Comparison of ENCODE assay signal across 8 cellular contexts in the genomic region with DNA sequence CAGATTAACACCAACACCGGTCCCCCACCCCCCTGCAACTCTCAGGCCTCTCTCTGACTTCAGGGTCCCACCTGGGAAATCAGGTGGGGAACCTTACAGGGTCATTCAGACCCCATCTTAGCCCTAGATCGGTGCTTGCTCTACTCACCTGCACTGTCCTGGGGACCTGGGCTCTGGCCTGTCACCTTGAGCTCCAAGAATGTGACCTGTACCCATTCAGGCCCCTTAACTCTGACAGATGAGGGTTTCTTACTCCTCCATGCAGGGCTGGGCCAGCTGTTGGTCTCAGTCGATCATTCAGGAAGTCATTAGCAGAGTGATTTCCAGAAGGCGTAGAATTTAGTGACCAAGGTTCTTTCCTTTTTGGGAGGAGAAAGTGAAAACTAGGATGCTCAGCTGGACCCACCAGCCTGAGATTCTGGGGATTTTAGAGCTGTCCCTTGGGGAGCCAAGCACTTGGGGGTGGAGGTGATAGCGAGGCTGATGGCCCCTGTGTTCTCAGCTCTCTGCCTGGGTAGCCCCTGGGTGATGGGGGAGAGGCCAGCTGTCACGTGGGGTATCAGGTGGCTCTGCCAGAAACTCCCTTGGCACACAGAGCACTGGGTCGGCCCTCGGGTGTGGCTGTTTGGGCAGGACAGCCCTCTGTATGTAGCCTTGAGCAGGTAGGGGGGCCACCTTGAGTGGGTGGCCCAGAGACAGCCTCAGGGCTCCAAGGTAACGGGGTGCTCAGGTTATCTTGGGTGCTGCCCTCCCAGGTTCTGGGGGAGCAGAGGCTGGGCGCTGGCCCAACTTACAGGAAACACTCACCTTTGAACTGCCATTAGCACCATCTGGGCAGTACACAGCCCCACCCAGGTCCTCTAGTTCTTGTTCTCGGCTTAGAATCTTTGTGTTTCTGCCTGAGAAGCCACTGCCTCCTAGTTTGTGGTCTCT. TPM values are rescaled to one million over a fixed set of nuclear protein-coding genes. Genes with fewer than 3 reads are reported as not detected.
DNase-seq lines count a peak whose midpoint lies in the region; ATAC-seq and TF ChIP-seq lines count a peak whose summit lies in the region.

No MANE protein-coding gene starts in this region.

- peak overlapping the region; percentile 93 for H3K4me2 ChIP-seq in smooth muscle cell

- H2AFZ ChIP-seq in smooth muscle cell (ENCODE audit: low read depth) = no peak overlapping the region

- peak; percentile 55 for DNase-seq in activated naive CD4-positive, alpha-beta T cell treated with Interleukin-2 at 50 U/mL for 16 hours
- DNase-seq in activated naive CD4-positive, alpha-beta T cell treated with anti-CD3 and anti-CD28 coated beads, Interleukin-2, amount 50 U/mL, for 16 hours = no peak
- DNase-seq in activated T-helper 1 cell treated with anti-CD3 and anti-CD28 coated beads, Interleukin-12 subunit alpha, Interleukin-12 subunit beta, Interleukin-2, Interleukin-4 antibody, amounts not matched to agents 30 ng/mL and 10 ng/mL and 1 ng/mL, durations not matched to agents 14 hours and 24 hours and 36 hours (ENCODE audit: low spot score) = no peak
- no peak for DNase-seq in cardiac muscle cell (ENCODE audit: low read depth in 1 of 2, low spot score in 1 of 2)
- DNase-seq in smooth muscle cell (lab: John Stamatoyannopoulos, UW; ENCODE audit: unreplicated experiment) = no peak
- no peak for DNase-seq in cortex of kidney (lab: John Stamatoyannopoulos, UW)

- TF ChIP-seq CTCF in cardiac muscle cell (IDR thresholded peaks at IDR 0.05; ENCODE audit: low read depth, low read length) = no peak
- no peak for TF ChIP-seq CTCF in smooth muscle cell (IDR thresholded peaks at IDR 0.05; ENCODE audit: borderline replicate concordance, insufficient read depth, poor library complexity, severe bottlenecking)

- intact Hi-C loops in activated T-helper 1 cell treated with anti-CD3 and anti-CD28 coated beads, Interleukin-12 subunit alpha, Interleukin-12 subunit beta, Interleukin-2, Interleukin-4 antibody, amounts not matched to agents 30 ng/mL and 10 ng/mL and 1 ng/mL, durations not matched to agents 14 hours and 24 hours and 36 hours (cut with micrococcal nuclease) = loop anchor here (1.0 to 10.0 kb wide), 6 partner anchors 16 to 796 kb away; partner anchors contain the start of genes ASPHD1, C16orf92 and CDIPT

- peaks cover 23% of the 10 kb centered on the region for H4K20me1 ChIP-seq in smooth muscle cell (ENCODE audit: low read depth)

- H3K9me3 ChIP-seq in HUES48 (ENCODE audit: control insufficient read depth, insufficient read depth, low read length) (no peaks in the 10 kb centered on the region), cardiac muscle cell (ENCODE audit: low read depth) (no peaks in the 10 kb centered on the region), smooth muscle cell (replicated peaks; ENCODE audit: low read depth) (no peaks in the 10 kb centered on the region)

- peak overlapping the region; percentile 2 for H3K27ac ChIP-seq in HUES48 (ENCODE audit: low read depth, low read length)
- H3K27ac ChIP-seq in cardiac muscle cell = no peak overlapping the region
- peak overlapping the region; percentile 86 for H3K27ac ChIP-seq in smooth muscle cell (ENCODE audit: low read depth)

- H3K79me2 ChIP-seq in smooth muscle cell (ENCODE audit: low read depth) = peaks cover 55% of the 10 kb centered on the region

- H3K27me3 ChIP-seq in HUES48 (ENCODE audit: control insufficient read depth, insufficient read depth, low read length) (no peaks in the 10 kb centered on the region), cardiac muscle cell (no peaks in the 10 kb centered on the region), smooth muscle cell (ENCODE audit: low read depth) (no peaks in the 10 kb centered on the region)

- H3K4me3 ChIP-seq in HUES48 (ENCODE audit: low read depth, low read length) (no peak overlapping the region), cardiac muscle cell (peak overlapping the region; percentile 1), smooth muscle cell (peak overlapping the region; percentile 59)

- H3K9ac ChIP-seq in HUES48 (ENCODE audit: low read depth, low read length) (no peak overlapping the region), smooth muscle cell (ENCODE audit: low read depth) (peak overlapping the region; percentile 41)

- ATAC-seq in HG03520 (IDR thresholded peaks at IDR 0.05; ENCODE audit: unreplicated experiment) = no peak

- peak overlapping the region; percentile 99 for H3K4me3 Mint-ChIP-seq in activated T-helper 1 cell treated with anti-CD3 and anti-CD28 coated beads, Interleukin-12 subunit alpha, Interleukin-12 subunit beta, Interleukin-2, Interleukin-4 antibody, amounts not matched to agents 30 ng/mL and 10 ng/mL and 1 ng/mL, durations not matched to agents 14 hours and 24 hours and 36 hours

- 78% methylated on average over 11 of the region's 11 CpGs for WGBS in smooth muscle cell (ENCODE audit: low lambda C conversion rate)

- peaks cover 33% of the 10 kb centered on the region for H3K36me3 ChIP-seq in HUES48 (ENCODE audit: control insufficient read depth, insufficient read depth, low read length)
- H3K36me3 ChIP-seq in cardiac muscle cell = peaks cover 12% of the 10 kb centered on the region
- no peaks in the 10 kb centered on the region for H3K36me3 ChIP-seq in smooth muscle cell (ENCODE audit: low read depth)

- H3K4me1 ChIP-seq in HUES48 (ENCODE audit: control insufficient read depth, insufficient read depth, low read length) = peaks cover 8% of the 10 kb centered on the region
- peaks cover 4% of the 10 kb centered on the region for H3K4me1 ChIP-seq in cardiac muscle cell (ENCODE audit: low read depth)
- H3K4me1 ChIP-seq in smooth muscle cell (ENCODE audit: low read depth) = peaks cover 35% of the 10 kb centered on the region

- no peaks in the 10 kb centered on the region for H3K27me3 Mint-ChIP-seq in activated T-helper 1 cell treated with anti-CD3 and anti-CD28 coated beads, Interleukin-12 subunit alpha, Interleukin-12 subunit beta, Interleukin-2, Interleukin-4 antibody, amounts not matched to agents 30 ng/mL and 10 ng/mL and 1 ng/mL, durations not matched to agents 14 hours and 24 hours and 36 hours (ENCODE audit: insufficient read depth)

- H3F3A ChIP-seq in smooth muscle cell (ENCODE audit: low read depth) = peaks cover 28% of the 10 kb centered on the region

- peak overlapping the region; percentile 88 for H3K27ac Mint-ChIP-seq in activated T-helper 1 cell treated with anti-CD3 and anti-CD28 coated beads, Interleukin-12 subunit alpha, Interleukin-12 subunit beta, Interleukin-2, Interleukin-4 antibody, amounts not matched to agents 30 ng/mL and 10 ng/mL and 1 ng/mL, durations not matched to agents 14 hours and 24 hours and 36 hours

- peaks cover 28% of the 10 kb centered on the region for H3K36me3 Mint-ChIP-seq in activated T-helper 1 cell treated with anti-CD3 and anti-CD28 coated beads, Interleukin-12 subunit alpha, Interleukin-12 subunit beta, Interleukin-2, Interleukin-4 antibody, amounts not matched to agents 30 ng/mL and 10 ng/mL and 1 ng/mL, durations not matched to agents 14 hours and 24 hours and 36 hours (ENCODE audit: low read depth)

- H3K4me1 Mint-ChIP-seq in activated T-helper 1 cell treated with anti-CD3 and anti-CD28 coated beads, Interleukin-12 subunit alpha, Interleukin-12 subunit beta, Interleukin-2, Interleukin-4 antibody, amounts not matched to agents 30 ng/mL and 10 ng/mL and 1 ng/mL, durations not matched to agents 14 hours and 24 hours and 36 hours (ENCODE audit: low read depth) = peaks cover 49% of the 10 kb centered on the region

- no peaks in the 10 kb centered on the region for H3K9me3 Mint-ChIP-seq in activated T-helper 1 cell treated with anti-CD3 and anti-CD28 coated beads, Interleukin-12 subunit alpha, Interleukin-12 subunit beta, Interleukin-2, Interleukin-4 antibody, amounts not matched to agents 30 ng/mL and 10 ng/mL and 1 ng/mL, durations not matched to agents 14 hours and 24 hours and 36 hours

RNA-seq across cellular contexts. Expression of gene MVP, which starts 0.7 kb away (rescaled TPM):
- 117 and 124 TPM in 2 replicates for total RNA-seq in activated T-helper 1 cell treated with anti-CD3 and anti-CD28 coated beads, Interleukin-12 subunit alpha, Interleukin-12 subunit beta, Interleukin-2, Interleukin-4 antibody, amounts not matched to agents 30 ng/mL and 10 ng/mL and 1 ng/mL, durations not matched to agents 14 hours and 24 hours and 36 hours
- total RNA-seq in cardiac muscle cell = 8.9 and 25.0 TPM in 2 replicates
- 9.3 and 21.2 TPM in 2 replicates for polyA plus RNA-seq in cardiac muscle cell
- 47.5 and 57.4 TPM in 2 replicates for total RNA-seq in smooth muscle cell
- polyA plus RNA-seq in smooth muscle cell = 110 and 123 TPM in 2 replicates

RNA-seq across cellular contexts. Expression of gene PAGR1, which starts 5.0 kb away (rescaled TPM):
- total RNA-seq in activated T-helper 1 cell treated with anti-CD3 and anti-CD28 coated beads, Interleukin-12 subunit alpha, Interleukin-12 subunit beta, Interleukin-2, Interleukin-4 antibody, amounts not matched to agents 30 ng/mL and 10 ng/mL and 1 ng/mL, durations not matched to agents 14 hours and 24 hours and 36 hours = 29.2 and 30.8 TPM in 2 replicates
- total RNA-seq in cardiac muscle cell (113 and 120 TPM in 2 replicates), smooth muscle cell (15.6 and 21.1 TPM in 2 replicates)
- polyA plus RNA-seq in cardiac muscle cell (106 and 113 TPM in 2 replicates), smooth muscle cell (34.5 and 44.8 TPM in 2 replicates)

RNA-seq across cellular contexts. Expression of gene PRRT2, which starts 9.0 kb away (rescaled TPM):
- total RNA-seq in activated T-helper 1 cell treated with anti-CD3 and anti-CD28 coated beads, Interleukin-12 subunit alpha, Interleukin-12 subunit beta, Interleukin-2, Interleukin-4 antibody, amounts not matched to agents 30 ng/mL and 10 ng/mL and 1 ng/mL, durations not matched to agents 14 hours and 24 hours and 36 hours = 1.0 and 1.3 TPM in 2 replicates
- total RNA-seq in cardiac muscle cell = 17.9 and 19.7 TPM in 2 replicates
- polyA plus RNA-seq in cardiac muscle cell = 19.3 and 19.8 TPM in 2 replicates
- 12.2 and 25.9 TPM in 2 replicates for total RNA-seq in smooth muscle cell
- 12.2 and 20.1 TPM in 2 replicates for polyA plus RNA-seq in smooth muscle cell

RNA-seq across cellular contexts. Expression of gene MAZ, which starts 14.7 kb away (rescaled TPM):
- 365 and 380 TPM in 2 replicates for total RNA-seq in activated T-helper 1 cell treated with anti-CD3 and anti-CD28 coated beads, Interleukin-12 subunit alpha, Interleukin-12 subunit beta, Interleukin-2, Interleukin-4 antibody, amounts not matched to agents 30 ng/mL and 10 ng/mL and 1 ng/mL, durations not matched to agents 14 hours and 24 hours and 36 hours
- 310 and 370 TPM in 2 replicates for total RNA-seq in cardiac muscle cell
- polyA plus RNA-seq in cardiac muscle cell = 186 and 257 TPM in 2 replicates
- 77.2 and 104 TPM in 2 replicates for total RNA-seq in smooth muscle cell
- 215 and 229 TPM in 2 replicates for polyA plus RNA-seq in smooth muscle cell

RNA-seq across cellular contexts. Expression of gene KIF22, which starts 30.4 kb away (rescaled TPM):
- total RNA-seq in activated T-helper 1 cell treated with anti-CD3 and anti-CD28 coated beads, Interleukin-12 subunit alpha, Interleukin-12 subunit beta, Interleukin-2, Interleukin-4 antibody, amounts not matched to agents 30 ng/mL and 10 ng/mL and 1 ng/mL, durations not matched to agents 14 hours and 24 hours and 36 hours = 134 and 140 TPM in 2 replicates
- total RNA-seq in cardiac muscle cell (57.5 and 121 TPM in 2 replicates), smooth muscle cell (16.0 and 19.8 TPM in 2 replicates)
- polyA plus RNA-seq in cardiac muscle cell (59.5 and 103 TPM in 2 replicates), smooth muscle cell (33.5 and 35.7 TPM in 2 replicates)
